ENCODE assay signal across 9 cellular contexts in genomic region chr19:38648789-38649304, GRCh38. TPM values are rescaled to one million over a fixed set of nuclear protein-coding genes. Genes with fewer than 3 reads are reported as not detected.
DNase-seq lines count a peak whose midpoint lies in the region; ATAC-seq and TF ChIP-seq lines count a peak whose summit lies in the region.
"Had no signal": no experiment of that assay in that cellular context is flagged by ENCODE, and none has a peak within 500 bp of the region (broad histone marks: within the 10 kb centered on the region; RNA-seq: fewer than 3 reads in every experiment).

No MANE protein-coding gene starts in this region.

- no peaks in the 10 kb centered on the region for H3K27me3 ChIP-seq in fibroblast of lung (ENCODE audit: control insufficient read depth, insufficient read depth, low read length)

- CTCF ChIA-PET in RWPE1 (lab: Yijun Ruan, JAX), result interaction anchor here (0.6 kb wide), 1 partner anchor 8 kb away, joined by 3 read pairs; no protein-coding TSS in a partner anchor

- peak overlapping the region; percentile 86 for H3K4me2 ChIP-seq in fibroblast of lung (ENCODE audit: extremely low read depth, insufficient read depth, low read length)

- TF ChIP-seq CTCF in GM12865 (IDR thresholded peaks at IDR 0.05; ENCODE audit: insufficient read depth, low read depth, low read length, missing control alignments), result no peak
- no peak for TF ChIP-seq CTCF in RWPE1 (conservative IDR thresholded peaks at IDR 0.05; ENCODE audit: low read depth)
- no peak for TF ChIP-seq CTCF in fibroblast of lung (conservative IDR thresholded peaks at IDR 0.05 in 1 of 2, IDR thresholded peaks at IDR 0.05 in 1 of 2; ENCODE audit: low read depth in 1 of 2, low read length in 2 of 2)
- no peak for TF ChIP-seq CTCF in retinal pigment epithelial cell (conservative IDR thresholded peaks at IDR 0.05; ENCODE audit: low read depth, low read length)

- H3K27ac ChIP-seq in RWPE1, result peak overlapping the region; percentile 98
- H3K27ac ChIP-seq in fibroblast of lung (ENCODE audit: insufficient read depth, low read length), result peak overlapping the region; percentile 88

- peaks cover 19% of the 10 kb centered on the region for H3K4me1 ChIP-seq in fibroblast of lung (ENCODE audit: control insufficient read depth, extremely low read depth, insufficient read depth, low read length)

- H3K9me3 ChIP-seq in fibroblast of lung (ENCODE audit: control insufficient read depth, insufficient read depth, low read depth, low read length), result no peaks in the 10 kb centered on the region

- ATAC-seq in GM18498 (IDR thresholded peaks at IDR 0.05; ENCODE audit: unreplicated experiment) (no peak), GM19452 (IDR thresholded peaks at IDR 0.05; ENCODE audit: unreplicated experiment) (no peak), HG02970 (IDR thresholded peaks at IDR 0.05; ENCODE audit: low FRiP score, unreplicated experiment) (no peak), GM21529 (IDR thresholded peaks at IDR 0.05; ENCODE audit: unreplicated experiment) (no peak)

- peak overlapping the region; percentile 87 for H3K9ac ChIP-seq in fibroblast of lung (ENCODE audit: insufficient read depth, low read length)

- H3K4me3 ChIP-seq in GM12865 (ENCODE audit: low read depth, low read length) (peak overlapping the region; percentile 97), fibroblast of lung (replicated peaks in 1 of 4; ENCODE audit: control extremely low read depth in 1 of 4, insufficient read depth in 1 of 4, low read depth in 3 of 4, low read length in 4 of 4) (peak overlapping the region; percentile 73 to 99 (median 97)), retinal pigment epithelial cell (ENCODE audit: low read length) (peak overlapping the region; percentile 100)

- H3K79me2 ChIP-seq in fibroblast of lung (ENCODE audit: control insufficient read depth, insufficient read depth, low read length), result peaks cover 64% of the 10 kb centered on the region

- no peaks in the 10 kb centered on the region for H4K20me1 ChIP-seq in fibroblast of lung (ENCODE audit: control insufficient read depth, extremely low read depth, insufficient read depth, low read length)

- POLR2A ChIA-PET in RWPE1 (lab: Yijun Ruan, JAX; ENCODE audit: low non-redundant PET), result interaction anchor here (1.4 kb wide), 1 partner anchor 10 kb away, joined by 3 read pairs; no protein-coding TSS in a partner anchor

- H2AFZ ChIP-seq in fibroblast of lung (ENCODE audit: low read length), result no peak overlapping the region

- no peaks in the 10 kb centered on the region for H3K36me3 ChIP-seq in fibroblast of lung (ENCODE audit: control insufficient read depth, insufficient read depth, low read length)

- DNase-seq in GM12865 (ENCODE audit: low read depth) (no peak), RWPE1 (ENCODE audit: low spot score) (no peak), fibroblast of lung (ENCODE audit: low read depth in 2 of 2) (no peak), retinal pigment epithelial cell (ENCODE audit: low read depth) (no peak)

RNA-seq across cellular contexts. Expression of gene ACTN4, which starts 1.4 kb away (rescaled TPM):
- 65.0 and 127 TPM in 2 replicates for total RNA-seq in fibroblast of lung
- 363 and 683 TPM in 2 replicates for polyA plus RNA-seq in fibroblast of lung
- 608 and 1,180 TPM in 2 replicates for polyA plus RNA-seq in fibroblast of lung (2012)
- 641 and 1,577 TPM in 2 replicates for polyA minus RNA-seq in fibroblast of lung (ENCODE audit: low replicate concordance)

RNA-seq across cellular contexts. Expression of gene EIF3K, which starts 29.9 kb away (rescaled TPM):
- total RNA-seq in fibroblast of lung, result 198 and 334 TPM in 2 replicates
- 171 and 280 TPM in 2 replicates for polyA plus RNA-seq in fibroblast of lung
- polyA plus RNA-seq in fibroblast of lung (2012), result 288 and 298 TPM in 2 replicates
- 519 and 653 TPM in 2 replicates for polyA minus RNA-seq in fibroblast of lung (ENCODE audit: low replicate concordance)

RNA-seq across cellular contexts. Expression of gene MAP4K1, which starts 31.1 kb away (rescaled TPM):
- total RNA-seq in fibroblast of lung, result under 0.01 and 0.17 TPM in 2 replicates
- 0.09 and 0.12 TPM in 2 replicates for polyA plus RNA-seq in fibroblast of lung
- polyA plus RNA-seq in fibroblast of lung (2012), result 0.27 TPM in 1 of 2 replicates, not detected in the other
- polyA minus RNA-seq in fibroblast of lung (ENCODE audit: low replicate concordance), result not detected in 2 replicates
- total RNA-seq: RPMI7951 had no signal
